Comparison of ENCODE assay signal across 11 cellular contexts in the genomic region with DNA sequence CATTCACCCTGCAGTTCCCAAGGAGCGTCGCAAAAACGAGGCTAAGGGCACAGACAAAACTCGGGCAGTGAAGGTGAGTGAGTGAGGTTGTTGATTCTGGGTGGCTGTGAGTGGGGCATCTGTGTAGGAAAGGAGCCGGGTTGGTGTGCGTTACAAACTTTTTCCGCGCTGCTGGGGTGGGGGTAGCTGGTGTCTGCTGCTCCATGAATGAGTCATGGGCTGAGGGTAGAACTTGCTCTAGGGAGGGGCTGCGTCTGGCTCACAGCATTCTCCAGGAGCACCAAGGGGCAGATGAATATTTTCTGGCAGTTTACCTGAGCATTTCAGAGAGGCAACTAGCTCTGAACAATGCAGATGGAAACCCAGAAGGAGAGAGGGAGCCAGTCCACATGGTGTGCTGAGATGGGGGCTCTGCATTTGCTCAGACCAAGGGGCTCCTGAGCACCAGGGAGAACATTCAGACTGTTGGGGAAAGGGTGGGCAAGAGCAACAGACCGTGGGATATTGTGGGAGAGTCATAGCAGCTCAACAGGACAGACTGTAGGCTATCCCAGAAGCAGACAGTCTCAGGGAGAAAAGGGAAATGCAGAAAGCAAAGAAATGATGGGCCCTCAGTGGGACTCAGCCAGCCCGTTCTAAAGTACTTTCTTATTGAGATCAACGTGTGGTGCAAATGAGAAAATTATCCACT. TPM values are rescaled to one million over a fixed set of nuclear protein-coding genes. Genes with fewer than 3 reads are reported as not detected.
DNase-seq lines count a peak whose midpoint lies in the region; ATAC-seq and TF ChIP-seq lines count a peak whose summit lies in the region.
"Had no signal": no experiment of that assay in that cellular context is flagged by ENCODE, and none has a peak within 500 bp of the region (broad histone marks: within the 10 kb centered on the region; RNA-seq: fewer than 3 reads in every experiment).

No MANE protein-coding gene starts in this region.

- no peak overlapping the region for H3K4me3 ChIP-seq in mesendoderm (ENCODE audit: low read length)
- H3K4me3 ChIP-seq: tibial artery had no signal

- ATAC-seq in activated CD8-positive, alpha-beta T cell treated with anti-CD3 and anti-CD28 coated beads for 36 hours, result peak; percentile 93
- no peak for ATAC-seq in activated CD8-positive, alpha-beta T cell treated with anti-CD3 and anti-CD28 coated beads, Interleukin-2, amount 10 ng/mL, durations not matched to agents 7 days and 5 days
- no peak for ATAC-seq in HG02763 (IDR thresholded peaks at IDR 0.05; ENCODE audit: unreplicated experiment)
- no peak for ATAC-seq in left ventricle myocardium superior

- no peaks in the 10 kb centered on the region for H3K27me3 ChIP-seq in mesendoderm (ENCODE audit: insufficient read depth, low read length, poor library complexity)
- H3K27me3 ChIP-seq: tibial artery had no signal

- no peaks in the 10 kb centered on the region for H3K27me3 Mint-ChIP-seq in activated CD8-positive, alpha-beta T cell treated with anti-CD3 and anti-CD28 coated beads for 36 hours
- no peaks in the 10 kb centered on the region for H3K27me3 Mint-ChIP-seq in activated CD8-positive, alpha-beta T cell treated with anti-CD3 and anti-CD28 coated beads, Interleukin-2, amount 10 ng/mL, durations not matched to agents 7 days and 5 days (ENCODE audit: low read depth)
- H3K27me3 Mint-ChIP-seq in activated naive CD8-positive, alpha-beta T cell treated with anti-CD3 and anti-CD28 coated beads for 36 hours, result no peaks in the 10 kb centered on the region

- peak overlapping the region; percentile 46 for H3K56ac ChIP-seq in mesendoderm (ENCODE audit: low read length)

- CTCF ChIA-PET in activated CD8-positive, alpha-beta T cell treated with anti-CD3 and anti-CD28 coated beads for 36 hours (lab: Charles Lee), result interaction anchor here (1.2 kb wide), 1 partner anchor 9 kb away, joined by 5 read pairs; no protein-coding TSS in a partner anchor
- CTCF ChIA-PET in activated CD8-positive, alpha-beta T cell treated with anti-CD3 and anti-CD28 coated beads, Interleukin-2, amount 10 ng/mL, durations not matched to agents 7 days and 5 days (lab: Charles Lee), result no interaction called here

- intact Hi-C loops in activated CD8-positive, alpha-beta T cell treated with anti-CD3 and anti-CD28 coated beads for 36 hours (cut with micrococcal nuclease), result no loop called here
- intact Hi-C loops in left ventricle myocardium superior (cut with micrococcal nuclease), result no loop called here

- no peak overlapping the region for H3K9ac ChIP-seq in mesendoderm (ENCODE audit: low read length)

- no peak overlapping the region for H4K5ac ChIP-seq in mesendoderm (ENCODE audit: low read length)

- H2BK120ac ChIP-seq in mesendoderm (ENCODE audit: low read depth, low read length), result no peak overlapping the region

- H3K4me1 Mint-ChIP-seq in activated CD8-positive, alpha-beta T cell treated with anti-CD3 and anti-CD28 coated beads for 36 hours (ENCODE audit: low read depth), result peaks cover 19% of the 10 kb centered on the region
- H3K4me1 Mint-ChIP-seq in activated CD8-positive, alpha-beta T cell treated with anti-CD3 and anti-CD28 coated beads, Interleukin-2, amount 10 ng/mL, durations not matched to agents 7 days and 5 days (ENCODE audit: low read depth), result no peaks in the 10 kb centered on the region
- H3K4me1 Mint-ChIP-seq in activated naive CD8-positive, alpha-beta T cell treated with anti-CD3 and anti-CD28 coated beads for 36 hours, result peaks cover 17% of the 10 kb centered on the region

- no peak overlapping the region for H3K4ac ChIP-seq in mesendoderm (ENCODE audit: low read depth, low read length)

- peak overlapping the region; percentile 36 for H3K27ac ChIP-seq in mesendoderm (ENCODE audit: low read depth, low read length)
- H3K27ac ChIP-seq: tibial artery had no signal

- no peak overlapping the region for H3K18ac ChIP-seq in mesendoderm (ENCODE audit: low read length)

- no peak overlapping the region for H4K8ac ChIP-seq in mesendoderm (ENCODE audit: low read depth, low read length)

- TF ChIP-seq CTCF in activated CD8-positive, alpha-beta T cell treated with anti-CD3 and anti-CD28 coated beads for 36 hours (IDR thresholded peaks at IDR 0.05), result no peak

- no peaks in the 10 kb centered on the region for H3K4me1 ChIP-seq in mesendoderm (ENCODE audit: control insufficient read depth, low read depth, low read length)
- H3K4me1 ChIP-seq: tibial artery had no signal

- H3K36me3 Mint-ChIP-seq in activated CD8-positive, alpha-beta T cell treated with anti-CD3 and anti-CD28 coated beads for 36 hours (ENCODE audit: low read depth), result peaks cover 4% of the 10 kb centered on the region
- no peaks in the 10 kb centered on the region for H3K36me3 Mint-ChIP-seq in activated CD8-positive, alpha-beta T cell treated with anti-CD3 and anti-CD28 coated beads, Interleukin-2, amount 10 ng/mL, durations not matched to agents 7 days and 5 days (ENCODE audit: low read depth)
- no peaks in the 10 kb centered on the region for H3K36me3 Mint-ChIP-seq in activated naive CD8-positive, alpha-beta T cell treated with anti-CD3 and anti-CD28 coated beads for 36 hours

- no peak overlapping the region for H3K27ac Mint-ChIP-seq in activated CD8-positive, alpha-beta T cell treated with anti-CD3 and anti-CD28 coated beads for 36 hours
- no peak overlapping the region for H3K27ac Mint-ChIP-seq in activated CD8-positive, alpha-beta T cell treated with anti-CD3 and anti-CD28 coated beads, Interleukin-2, amount 10 ng/mL, durations not matched to agents 7 days and 5 days
- peak overlapping the region; percentile 16 for H3K27ac Mint-ChIP-seq in activated naive CD8-positive, alpha-beta T cell treated with anti-CD3 and anti-CD28 coated beads for 36 hours

- DNase-seq in activated CD8-positive, alpha-beta T cell treated with anti-CD3 and anti-CD28 coated beads for 36 hours, result peak; percentile 65
- DNase-seq in activated CD8-positive, alpha-beta T cell treated with anti-CD3 and anti-CD28 coated beads, Interleukin-2, amount 10 ng/mL, durations not matched to agents 7 days and 5 days, result no peak
- DNase-seq in activated naive CD8-positive, alpha-beta T cell treated with anti-CD3 and anti-CD28 coated beads for 36 hours, result peak; percentile 55
- DNase-seq in mesendoderm (peak; percentile 85), stromal cell of bone marrow (ENCODE audit: low read depth) (peak; percentile 17), superior temporal gyrus (ENCODE audit: extremely low spot score) (no peak), left ventricle myocardium superior (no peak)
- DNase-seq: NCI-H1105 had no signal

- no peak overlapping the region for H3K4me2 ChIP-seq in mesendoderm (ENCODE audit: low read length)

- no peak overlapping the region for H3K4me3 Mint-ChIP-seq in activated CD8-positive, alpha-beta T cell treated with anti-CD3 and anti-CD28 coated beads for 36 hours
- no peak overlapping the region for H3K4me3 Mint-ChIP-seq in activated CD8-positive, alpha-beta T cell treated with anti-CD3 and anti-CD28 coated beads, Interleukin-2, amount 10 ng/mL, durations not matched to agents 7 days and 5 days
- no peak overlapping the region for H3K4me3 Mint-ChIP-seq in activated naive CD8-positive, alpha-beta T cell treated with anti-CD3 and anti-CD28 coated beads for 36 hours

- no peak overlapping the region for H2BK15ac ChIP-seq in mesendoderm (replicated peaks; ENCODE audit: low read depth)

- no peak overlapping the region for H3K23ac ChIP-seq in mesendoderm (ENCODE audit: low read length)

- no peak overlapping the region for H2BK5ac ChIP-seq in mesendoderm (ENCODE audit: low read length)

- H3K9me3 Mint-ChIP-seq in activated CD8-positive, alpha-beta T cell treated with anti-CD3 and anti-CD28 coated beads for 36 hours, result no peaks in the 10 kb centered on the region
- H3K9me3 Mint-ChIP-seq in activated CD8-positive, alpha-beta T cell treated with anti-CD3 and anti-CD28 coated beads, Interleukin-2, amount 10 ng/mL, durations not matched to agents 7 days and 5 days (ENCODE audit: insufficient read depth), result no peaks in the 10 kb centered on the region
- no peaks in the 10 kb centered on the region for H3K9me3 Mint-ChIP-seq in activated naive CD8-positive, alpha-beta T cell treated with anti-CD3 and anti-CD28 coated beads for 36 hours

- peaks cover 5% of the 10 kb centered on the region for H3K36me3 ChIP-seq in mesendoderm (ENCODE audit: control insufficient read depth, insufficient read depth, low read length)

- H3K79me1 ChIP-seq in mesendoderm (ENCODE audit: low read length), result no peaks in the 10 kb centered on the region

- no peaks in the 10 kb centered on the region for H3K79me2 ChIP-seq in mesendoderm (ENCODE audit: control insufficient read depth, insufficient read depth, low read length)

- POLR2A ChIA-PET in activated CD8-positive, alpha-beta T cell treated with anti-CD3 and anti-CD28 coated beads for 36 hours (lab: Charles Lee), result no interaction called here
- POLR2A ChIA-PET in activated CD8-positive, alpha-beta T cell treated with anti-CD3 and anti-CD28 coated beads, Interleukin-2, amount 10 ng/mL, durations not matched to agents 7 days and 5 days (lab: Charles Lee), result no interaction called here

- H2AK5ac ChIP-seq in mesendoderm (ENCODE audit: low read length), result no peak overlapping the region

- no CpG with 5 or more reads among the region's 12 CpGs for WGBS in mesendoderm (ENCODE audit: extremely low coverage, insufficient coverage, low lambda C conversion rate)

RNA-seq across cellular contexts. Expression of a gene that starts 18.8 kb away (rescaled TPM):
- not detected for total RNA-seq in activated CD8-positive, alpha-beta T cell treated with anti-CD3 and anti-CD28 coated beads for 36 hours
- not detected for total RNA-seq in activated CD8-positive, alpha-beta T cell treated with anti-CD3 and anti-CD28 coated beads, Interleukin-2, amount 10 ng/mL, durations not matched to agents 7 days and 5 days
- not detected for total RNA-seq in activated naive CD8-positive, alpha-beta T cell treated with anti-CD3 and anti-CD28 coated beads for 36 hours
- polyA plus RNA-seq in mesendoderm (2013, experiment 1 of 2), result 0.04 TPM
- not detected for polyA plus RNA-seq in mesendoderm (2013, experiment 2 of 2)
- not detected for total RNA-seq in left ventricle myocardium superior
- total RNA-seq: liver had no signal
- polyA plus RNA-seq: liver had no signal

RNA-seq across cellular contexts. Expression of a gene that starts 29.5 kb away (rescaled TPM):
- total RNA-seq in activated CD8-positive, alpha-beta T cell treated with anti-CD3 and anti-CD28 coated beads for 36 hours, result 1 to 10 TPM; 6.7 to 7.5 TPM
- 1 to 10 TPM; 8.2 to 10.0 TPM for total RNA-seq in activated CD8-positive, alpha-beta T cell treated with anti-CD3 and anti-CD28 coated beads, Interleukin-2, amount 10 ng/mL, durations not matched to agents 7 days and 5 days
- 10 to 100 TPM; 10.9 to 13.3 TPM for total RNA-seq in activated naive CD8-positive, alpha-beta T cell treated with anti-CD3 and anti-CD28 coated beads for 36 hours
- polyA plus RNA-seq in mesendoderm (2013, experiment 1 of 2), result 19.8 TPM
- polyA plus RNA-seq in mesendoderm (2013, experiment 2 of 2), result 20.1 TPM
- total RNA-seq in left ventricle myocardium superior, result 1.7 TPM

Comparison
In these comparisons a context has a peak if more than half of its experiments do, and no peak if none do; other contexts are left out.
1. DNase-seq: peak in activated CD8-positive, alpha-beta T cell treated with anti-CD3 and anti-CD28 coated beads for 36 hours (single experiment), activated naive CD8-positive, alpha-beta T cell treated with anti-CD3 and anti-CD28 coated beads for 36 hours (single experiment), mesendoderm (single experiment) and stromal cell of bone marrow (single experiment); none in activated CD8-positive, alpha-beta T cell treated with anti-CD3 and anti-CD28 coated beads, Interleukin-2, amount 10 ng/mL, durations not matched to agents 7 days and 5 days (single experiment), superior temporal gyrus (single experiment) and left ventricle myocardium superior (single experiment).